ENCODE assay signal across 12 cellular contexts in genomic region chr1:149635290-149635899, GRCh38. TPM values are rescaled to one million over a fixed set of nuclear protein-coding genes. Genes with fewer than 3 reads are reported as not detected.
DNase-seq lines count a peak whose midpoint lies in the region; ATAC-seq and TF ChIP-seq lines count a peak whose summit lies in the region.
"Not testable (repeated sequence)": the region's sequence is repeated elsewhere in the genome, so short reads cannot be mapped to it uniquely, and the experiment has no call there.
"Had no signal": no experiment of that assay in that cellular context is flagged by ENCODE, and none has a peak within 500 bp of the region (broad histone marks: within the 10 kb centered on the region; RNA-seq: fewer than 3 reads in every experiment).

No MANE protein-coding gene starts in this region.

- not testable (repeated sequence) for H3K9ac ChIP-seq in OCI-LY1 (ENCODE audit: low read length); smooth muscle cell (ENCODE audit: low read depth)

- CTCF ChIA-PET in CD8-positive, alpha-beta memory T cell (lab: Charles Lee): not testable (repeated sequence)

- H3K4me2 ChIP-seq in OCI-LY1 (ENCODE audit: low read length) (0 out of 2 replicates have a peak overlapping the region, but pooled peaks have one; percentile 73), smooth muscle cell (peak overlapping the region; percentile 83)

- DNase-seq in CD8-positive, alpha-beta memory T cell: peak in 4 of 5 donors; percentile 12 to 66 (median 41)
- DNase-seq in activated CD4-positive, alpha-beta T cell treated with anti-CD3 and anti-CD28 coated beads for 4 hours: peak; percentile 25 to 33
- DNase-seq in activated effector memory CD4-positive, alpha-beta T cell treated with Interleukin-2 at 50 U/mL for 16 hours: peak; percentile 14
- DNase-seq in lower lobe of right lung; smooth muscle cell (lab: John Stamatoyannopoulos, UW; ENCODE audit: unreplicated experiment); type B pancreatic cell (ENCODE audit: extremely low spot score, unreplicated experiment): not testable (repeated sequence)

- H3K36me3 ChIP-seq in CD8-positive, alpha-beta memory T cell (ENCODE audit: insufficient read depth, low read length); OCI-LY1 (ENCODE audit: insufficient read depth, low read length); lower lobe of right lung; smooth muscle cell (ENCODE audit: low read depth): not testable (repeated sequence)

- WGBS in smooth muscle cell (ENCODE audit: low lambda C conversion rate): 37% methylated on average over 8 of the region's 10 CpGs

- ATAC-seq in lower lobe of right lung: not testable (repeated sequence)

- not testable (repeated sequence) for H3K4me1 ChIP-seq in CD8-positive, alpha-beta memory T cell (ENCODE audit: insufficient read depth, low read length); OCI-LY1 (ENCODE audit: insufficient read depth, low read length, severe bottlenecking); lower lobe of right lung; smooth muscle cell (ENCODE audit: low read depth)

- peak overlapping the region; percentile 90 to 98 (median 96) for H3K4me3 Mint-ChIP-seq in CD8-positive, alpha-beta memory T cell
- H3K4me3 Mint-ChIP-seq in dendritic cell treated with granulocyte-macrophage colony-stimulating factor and Interleukin-4, amounts not matched to agents 40 ng/mL and 50 ng/mL, for 4 days: not testable (repeated sequence)
- peak overlapping the region; percentile 97 for H3K4me3 Mint-ChIP-seq in type B pancreatic cell

- peaks cover 29 to 48% (median 45%) of the 10 kb centered on the region in 3 donors for H3K4me1 Mint-ChIP-seq in CD8-positive, alpha-beta memory T cell
- peaks cover 30% of the 10 kb centered on the region for H3K4me1 Mint-ChIP-seq in dendritic cell treated with granulocyte-macrophage colony-stimulating factor and Interleukin-4, amounts not matched to agents 40 ng/mL and 50 ng/mL, for 4 days (ENCODE audit: low read depth)
- H3K4me1 Mint-ChIP-seq in type B pancreatic cell (ENCODE audit: unreplicated experiment): peaks cover 13% of the 10 kb centered on the region

- peak overlapping the region; percentile 95 to 100 (median 100) for H3K27ac Mint-ChIP-seq in CD8-positive, alpha-beta memory T cell
- peak overlapping the region; percentile 100 for H3K27ac Mint-ChIP-seq in dendritic cell treated with granulocyte-macrophage colony-stimulating factor and Interleukin-4, amounts not matched to agents 40 ng/mL and 50 ng/mL, for 4 days
- peak overlapping the region; percentile 99 for H3K27ac Mint-ChIP-seq in type B pancreatic cell

- not testable (repeated sequence) for H3K79me2 ChIP-seq in OCI-LY1 (ENCODE audit: insufficient read depth, low read length); smooth muscle cell (ENCODE audit: low read depth)

- not testable (repeated sequence) for H3F3A ChIP-seq in OCI-LY1 (ENCODE audit: insufficient read depth, low read length); smooth muscle cell (ENCODE audit: low read depth)

- H3K9me3 Mint-ChIP-seq in CD8-positive, alpha-beta memory T cell; dendritic cell treated with granulocyte-macrophage colony-stimulating factor and Interleukin-4, amounts not matched to agents 40 ng/mL and 50 ng/mL, for 4 days; type B pancreatic cell: not testable (repeated sequence)

- not testable (repeated sequence) for H4K20me1 ChIP-seq in OCI-LY1 (ENCODE audit: insufficient read depth, low read length); smooth muscle cell (ENCODE audit: low read depth)

- peaks cover 0 to 20% (median 0%) of the 10 kb centered on the region in 3 donors for H3K36me3 Mint-ChIP-seq in CD8-positive, alpha-beta memory T cell
- H3K36me3 Mint-ChIP-seq in dendritic cell treated with granulocyte-macrophage colony-stimulating factor and Interleukin-4, amounts not matched to agents 40 ng/mL and 50 ng/mL, for 4 days (ENCODE audit: low read depth); type B pancreatic cell: not testable (repeated sequence)

- not testable (repeated sequence) for H3K27ac ChIP-seq in CD8-positive, alpha-beta memory T cell (ENCODE audit: low read depth, low read length)
- peak overlapping the region; percentile 89 for H3K27ac ChIP-seq in OCI-LY1 (ENCODE audit: low read depth, low read length, poor library complexity, severe bottlenecking)
- H3K27ac ChIP-seq in lower lobe of right lung: peak overlapping the region; percentile 95
- H3K27ac ChIP-seq in smooth muscle cell (ENCODE audit: low read depth): peak overlapping the region; percentile 91

- not testable (repeated sequence) for H3K27me3 ChIP-seq in CD8-positive, alpha-beta memory T cell (ENCODE audit: insufficient read depth, low read length, poor library complexity, severe bottlenecking); OCI-LY1 (ENCODE audit: insufficient read depth, low read length); lower lobe of right lung (ENCODE audit: low read depth); smooth muscle cell (ENCODE audit: low read depth)

- H2AFZ ChIP-seq in OCI-LY1 (ENCODE audit: low read length): not testable (repeated sequence)
- peak overlapping the region; percentile 86 for H2AFZ ChIP-seq in smooth muscle cell (ENCODE audit: low read depth)

- not testable (repeated sequence) for H3K9me2 ChIP-seq in OCI-LY1 (ENCODE audit: low read depth, low read length)

- not testable (repeated sequence) for H3K4me3 ChIP-seq in CD8-positive, alpha-beta memory T cell (ENCODE audit: low read length); OCI-LY1 (ENCODE audit: low read depth, low read length, poor library complexity, severe bottlenecking); lower lobe of right lung
- H3K4me3 ChIP-seq in smooth muscle cell: peak overlapping the region; percentile 60

- intact Hi-C loops in dendritic cell treated with granulocyte-macrophage colony-stimulating factor and Interleukin-4, amounts not matched to agents 40 ng/mL and 50 ng/mL, for 4 days (cut with micrococcal nuclease); lower lobe of right lung (cut with DNase I): not testable (repeated sequence)

- POLR2A ChIA-PET in CD8-positive, alpha-beta memory T cell (lab: Charles Lee): interaction anchor here (0.6 kb wide), 1 partner anchor 1340 kb away, joined by 3 read pairs; no protein-coding TSS in a partner anchor

- TF ChIP-seq CTCF in OCI-LY1 (IDR thresholded peaks at IDR 0.05; ENCODE audit: low read length); lower lobe of right lung (IDR thresholded peaks at IDR 0.05); smooth muscle cell (IDR thresholded peaks at IDR 0.05; ENCODE audit: borderline replicate concordance, insufficient read depth, poor library complexity, severe bottlenecking); type B pancreatic cell (conservative IDR thresholded peaks at IDR 0.05): not testable (repeated sequence)

- not testable (repeated sequence) for H3K27me3 Mint-ChIP-seq in CD8-positive, alpha-beta memory T cell; dendritic cell treated with granulocyte-macrophage colony-stimulating factor and Interleukin-4, amounts not matched to agents 40 ng/mL and 50 ng/mL, for 4 days; type B pancreatic cell

- not testable (repeated sequence) for H3K9me3 ChIP-seq in CD8-positive, alpha-beta memory T cell (ENCODE audit: low read length); OCI-LY1 (ENCODE audit: low read length); lower lobe of right lung; smooth muscle cell (replicated peaks; ENCODE audit: low read depth)

RNA-seq across cellular contexts. Expression of gene PPIAL4C, which starts 51.7 kb away (rescaled TPM):
- 1 to 10 TPM in 1 of 2 experiments, under 1 TPM in 1; 0.64 to 1.5 TPM for total RNA-seq in CD8-positive, alpha-beta memory T cell
- not detected for polyA plus RNA-seq in CD8-positive, alpha-beta memory T cell
- total RNA-seq in lower lobe of right lung (not detected), smooth muscle cell (not detected in 2 replicates), type B pancreatic cell (ENCODE audit: low replicate concordance) (not detected in 2 replicates)
- not detected in 2 replicates for polyA plus RNA-seq in smooth muscle cell
- total RNA-seq: endothelial cell of umbilical vein, posterior vena cava, SK-MEL-5 had no signal
- polyA plus RNA-seq: endothelial cell of umbilical vein, keratinocyte had no signal
